8 cellular contexts compared by ENCODE assay signal in genomic region chr17:55751720-55752250, GRCh38. TPM values are rescaled to one million over a fixed set of nuclear protein-coding genes. Genes with fewer than 3 reads are reported as not detected.
A peak's percentile ranks its signal among the peaks of the same experiment; 100 is the strongest.
DNase-seq lines count a peak whose midpoint lies in the region; ATAC-seq and TF ChIP-seq lines count a peak whose summit lies in the region.

No MANE protein-coding gene starts in this region.

- H3K4me1 ChIP-seq in left ventricle myocardium inferior (peaks cover 45% of the 10 kb centered on the region), breast epithelium (peaks cover 0 to 6% of the 10 kb centered on the region in 2 donors), uterus (peaks cover 0 to 5% of the 10 kb centered on the region in 2 donors)

- intact Hi-C loops in left ventricle myocardium inferior (cut with micrococcal nuclease) (no loop called here), Right ventricle myocardium inferior (cut with DNase I) (loop anchor here (2.0 to 5.0 kb wide), 2 partner anchors 19 to 329 kb away; partner anchors contain the start of gene MMD), breast epithelium (cut with DNase I; ENCODE audit: low total_unique reads) (no loop called here), uterus (cut with DNase I; ENCODE audit: low total_unique reads) (no loop called here)

- peaks cover 12% of the 10 kb centered on the region for H3K36me3 ChIP-seq in left ventricle myocardium inferior
- H3K36me3 ChIP-seq in breast epithelium, result no peaks in the 10 kb centered on the region
- no peaks in the 10 kb centered on the region for H3K36me3 ChIP-seq in uterus

- H3K27ac Mint-ChIP-seq in mesothelial cell of epicardium, result peak overlapping the region; percentile 73

- peaks cover 9% of the 10 kb centered on the region for H3K36me3 Mint-ChIP-seq in mesothelial cell of epicardium

- ATAC-seq in Right ventricle myocardium inferior, result no peak
- no peak for ATAC-seq in HG03469 (IDR thresholded peaks at IDR 0.05; ENCODE audit: unreplicated experiment)
- ATAC-seq in GM21576 (IDR thresholded peaks at IDR 0.05; ENCODE audit: unreplicated experiment), result no peak

- TF ChIP-seq CTCF in left ventricle myocardium inferior (IDR thresholded peaks at IDR 0.05; ENCODE audit: borderline replicate concordance) (no peak), breast epithelium (IDR thresholded peaks at IDR 0.05) (no peak), mesothelial cell of epicardium (IDR thresholded peaks at IDR 0.05; ENCODE audit: unreplicated experiment) (no peak), uterus (IDR thresholded peaks at IDR 0.05) (no peak)

- H3K9me3 ChIP-seq in left ventricle myocardium inferior (replicated peaks) (no peaks in the 10 kb centered on the region), breast epithelium (no peaks in the 10 kb centered on the region), uterus (no peaks in the 10 kb centered on the region)

- DNase-seq in left ventricle myocardium inferior (no peak), Right ventricle myocardium inferior (ENCODE audit: missing footprints) (no peak), breast epithelium (ENCODE audit: low spot score in 2 of 2) (no peak), mesothelial cell of epicardium (ENCODE audit: low spot score in 2 of 2, unreplicated experiment in 2 of 2) (no peak), uterus (no peak), OCI-M1 (lab: John Stamatoyannopoulos, UW) (no peak)

- H3K27ac ChIP-seq in left ventricle myocardium inferior (replicated peaks) (peak overlapping the region; percentile 95), breast epithelium (peak overlapping the region in 1 of 2 donors; percentile 91), uterus (peak overlapping the region; percentile 75 to 80)

- no peaks in the 10 kb centered on the region for H3K27me3 Mint-ChIP-seq in mesothelial cell of epicardium (ENCODE audit: low read depth)

- peak overlapping the region; percentile 87 for H3K4me3 Mint-ChIP-seq in mesothelial cell of epicardium

- H3K4me1 Mint-ChIP-seq in mesothelial cell of epicardium, result peaks cover 19% of the 10 kb centered on the region

- H3K27me3 ChIP-seq in left ventricle myocardium inferior (ENCODE audit: low read depth) (no peaks in the 10 kb centered on the region), breast epithelium (no peaks in the 10 kb centered on the region), uterus (no peaks in the 10 kb centered on the region)

- peak overlapping the region; percentile 81 for H3K4me3 ChIP-seq in left ventricle myocardium inferior
- H3K4me3 ChIP-seq in breast epithelium, result peak overlapping the region; percentile 72 to 93 (median 77)
- peak overlapping the region; percentile 66 to 76 for H3K4me3 ChIP-seq in uterus

- TF ChIP-seq POLR2A in breast epithelium (IDR thresholded peaks at IDR 0.05) (no peak), uterus (IDR thresholded peaks at IDR 0.05) (no peak)

- peaks cover 3% of the 10 kb centered on the region for H3K9me3 Mint-ChIP-seq in mesothelial cell of epicardium

RNA-seq across cellular contexts. Expression of gene PCTP, which starts 0.9 kb away (rescaled TPM):
- total RNA-seq in left ventricle myocardium inferior (19.6 TPM), Right ventricle myocardium inferior (21.9 TPM), breast epithelium (10 to 100 TPM; 19.3 to 29.4 (median 25.0) TPM), mesothelial cell of epicardium (13.3 to 15.8 TPM (median 13.3 TPM) in 3 replicates), uterus (10 to 100 TPM in 2 of 4 donors, 1 to 10 TPM in 2; 1.8 to 18.8 (median 10.9) TPM)

RNA-seq across cellular contexts. Expression of gene TMEM100, which starts 29.1 kb away (rescaled TPM):
- total RNA-seq in left ventricle myocardium inferior (13.9 TPM), Right ventricle myocardium inferior (17.0 TPM), breast epithelium (10 to 100 TPM in 2 of 3 donors, 1 to 10 TPM in 1; 6.7 to 27.2 (median 20.3) TPM), mesothelial cell of epicardium (4.9 to 5.1 TPM (median 5.0 TPM) in 3 replicates), uterus (10 to 100 TPM in 1 of 4 donors, 1 to 10 TPM in 3; 2.8 to 26.3 (median 6.2) TPM)
